In the genomic region with DNA sequence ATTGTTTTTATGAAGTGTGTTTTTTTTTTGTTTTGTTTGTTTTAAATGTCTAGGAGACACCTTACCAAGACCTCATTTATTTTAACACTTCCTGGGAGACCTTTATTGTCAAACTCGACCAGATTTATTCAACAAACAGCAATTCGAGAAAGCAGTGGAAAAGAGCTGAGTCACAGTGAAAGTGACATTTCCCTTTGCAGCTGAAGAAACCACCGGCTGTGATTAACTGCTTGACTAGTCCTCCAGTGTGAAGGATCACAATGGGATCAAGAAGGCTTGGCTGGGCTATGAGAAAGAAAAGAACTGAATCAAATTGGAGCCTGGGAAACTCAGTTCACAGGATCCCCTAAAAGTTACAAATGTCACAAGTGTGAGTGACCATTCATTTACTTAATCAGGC, we compare ENCODE assay signal across 10 cellular contexts. TPM values are rescaled to one million over a fixed set of nuclear protein-coding genes. Genes with fewer than 3 reads are reported as not detected.
A peak's percentile ranks its signal among the peaks of the same experiment; 100 is the strongest.
DNase-seq lines count a peak whose midpoint lies in the region; ATAC-seq, FAIRE-seq and TF ChIP-seq lines count a peak whose summit lies in the region.
"Had no signal": no experiment of that assay in that cellular context is flagged by ENCODE, and none has a peak within 500 bp of the region (broad histone marks: within the 10 kb centered on the region; RNA-seq: fewer than 3 reads in every experiment).

No MANE protein-coding gene starts in this region.

- no peaks in the 10 kb centered on the region for H3K27me3 ChIP-seq in esophagus squamous epithelium
- no peaks in the 10 kb centered on the region for H3K27me3 ChIP-seq in heart left ventricle

- H3K36me3 ChIP-seq in esophagus squamous epithelium: no peaks in the 10 kb centered on the region
- H3K36me3 ChIP-seq in heart left ventricle: no peaks in the 10 kb centered on the region

- peaks cover 0 to 24% (median 11%) of the 10 kb centered on the region in 3 donors for H3K4me1 ChIP-seq in esophagus squamous epithelium
- H3K4me1 ChIP-seq in heart left ventricle: no peaks in the 10 kb centered on the region

- peaks cover 0 to 8% (median 4%) of the 10 kb centered on the region in 3 donors for H3K9me3 ChIP-seq in esophagus squamous epithelium
- H3K9me3 ChIP-seq in heart left ventricle: peaks cover 0 to 28% (median 0%) of the 10 kb centered on the region in 12 donors

- 0% methylated on average over 3 of the region's 3 CpGs for WGBS in esophagus squamous epithelium, 2 donors
- 26 to 40% (median 28%) methylated on average over 3 of the region's 3 CpGs for WGBS in heart left ventricle, 4 donors

- no peak for DNase-seq in H54 (ENCODE audit: insufficient read length, low spot score)
- DNase-seq in M059J (ENCODE audit: low read depth): peak; percentile 46
- DNase-seq in esophagus squamous epithelium (lab: John Stamatoyannopoulos, UW): no peak
- no peak for DNase-seq in heart left ventricle
- no peak for DNase-seq in NCI-H526 (lab: John Stamatoyannopoulos, UW)
- DNase-seq in KG1 (lab: John Stamatoyannopoulos, UW): no peak
- DNase-seq in mesothelial cell of epicardium (ENCODE audit: low spot score in 2 of 2, unreplicated experiment in 2 of 2): no peak
- DNase-seq: naive B cell had no signal

- H3K4me3 ChIP-seq in esophagus squamous epithelium (no peak overlapping the region), heart left ventricle (no peak overlapping the region)

- no peak overlapping the region for H3K4me3 Mint-ChIP-seq in mesothelial cell of epicardium
- H3K4me3 Mint-ChIP-seq: naive B cell; T-helper 1 cell treated with Interleukin-12 subunit alpha and Interleukin-12 subunit beta and Interleukin-4 antibody, amounts not matched to agents 30 μg/mL and 1 μg/mL, for 36 hours had no signal

- intact Hi-C loops in esophagus squamous epithelium (cut with DNase I): no loop called here
- intact Hi-C loops in heart left ventricle (cut with DNase I): no loop called here

- ATAC-seq in GM18517 (IDR thresholded peaks at IDR 0.05; ENCODE audit: unreplicated experiment): peak; percentile 95
- no peak for ATAC-seq in heart left ventricle

- H3K9me3 Mint-ChIP-seq in mesothelial cell of epicardium: peaks cover 30% of the 10 kb centered on the region

- H3K27ac ChIP-seq in esophagus squamous epithelium (peak overlapping the region; percentile 50 to 78 (median 72)), heart left ventricle (no peak overlapping the region)

- FAIRE-seq in H54 (lab: Jason Lieb, UNC): peak; percentile 20

- no peaks in the 10 kb centered on the region for H3K27me3 Mint-ChIP-seq in mesothelial cell of epicardium (ENCODE audit: low read depth)

- no peak overlapping the region for H3K27ac Mint-ChIP-seq in mesothelial cell of epicardium
- H3K27ac Mint-ChIP-seq: naive B cell; T-helper 1 cell treated with Interleukin-12 subunit alpha and Interleukin-12 subunit beta and Interleukin-4 antibody, amounts not matched to agents 30 μg/mL and 1 μg/mL, for 36 hours had no signal

- no peaks in the 10 kb centered on the region for H3K4me1 Mint-ChIP-seq in mesothelial cell of epicardium
- H3K4me1 Mint-ChIP-seq: naive B cell had no signal

- TF ChIP-seq CTCF in esophagus squamous epithelium (IDR thresholded peaks at IDR 0.05) (no peak), heart left ventricle (IDR thresholded peaks at IDR 0.05) (no peak), mesothelial cell of epicardium (IDR thresholded peaks at IDR 0.05; ENCODE audit: unreplicated experiment) (no peak)

- TF ChIP-seq POLR2A in H54 (IDR thresholded peaks at IDR 0.05; ENCODE audit: low read depth, low read length) (no peak), esophagus squamous epithelium (IDR thresholded peaks at IDR 0.05) (no peak), heart left ventricle (IDR thresholded peaks at IDR 0.05) (no peak)

- no peaks in the 10 kb centered on the region for H3K36me3 Mint-ChIP-seq in mesothelial cell of epicardium
- H3K36me3 Mint-ChIP-seq: naive B cell had no signal

RNA-seq across cellular contexts. Expression of gene ADH7, which starts 11.9 kb away (rescaled TPM):
- not detected in 2 replicates for total RNA-seq in M059J (2014; rRNA removed; shearing (Covaris generic))
- 100 to 1,000 TPM; 173 to 420 (median 318) TPM for total RNA-seq in esophagus squamous epithelium
- not detected for total RNA-seq in heart left ventricle
- not detected for polyA plus RNA-seq in heart left ventricle
- not detected in 3 replicates for total RNA-seq in mesothelial cell of epicardium

Comparison
In these comparisons a context has a peak if more than half of its experiments do, and no peak if none do; other contexts are left out.
1. H3K27ac ChIP-seq: peak in esophagus squamous epithelium (4 of 4); none in heart left ventricle (0 of 12).
2. RNA of gene ADH7, which starts 11.9 kb away (total RNA-seq): 173 to 420 TPM in esophagus squamous epithelium; not detected in M059J, not detected in heart left ventricle and not detected in mesothelial cell of epicardium; every median in the first group is over 100 times any median in the second.